ENCODE assay signal across 18 cellular contexts in genomic region chr2:143426296-143426695, GRCh38.
DNase-seq lines count a peak whose midpoint lies in the region; ATAC-seq and TF ChIP-seq lines count a peak whose summit lies in the region.
"Had no signal": no experiment of that assay in that cellular context is flagged by ENCODE, and none has a peak within 500 bp of the region (broad histone marks: within the 10 kb centered on the region; RNA-seq: fewer than 3 reads in every experiment).

No MANE protein-coding gene starts in this region.

- no peaks in the 10 kb centered on the region for H3K79me2 ChIP-seq in PC-3 (ENCODE audit: low read length)

- intact Hi-C loops in PC-3 (cut with micrococcal nuclease): no loop called here

- ATAC-seq in PC-3: peak; percentile 90
- ATAC-seq: activated CD8-positive, alpha-beta T cell treated with anti-CD3 and anti-CD28 coated beads for 36 hours; CD8-positive, alpha-beta T cell; esophagus mucosa; mucosa of descending colon; Right ventricle myocardium inferior had no signal

- H3K27ac Mint-ChIP-seq in osteocyte (ENCODE audit: unreplicated experiment): no peak overlapping the region
- H3K27ac Mint-ChIP-seq: activated CD8-positive, alpha-beta T cell treated with anti-CD3 and anti-CD28 coated beads for 36 hours had no signal

- CTCF ChIA-PET in BJ (lab: Yijun Ruan, JAX): no interaction called here
- CTCF ChIA-PET in PC-3 (lab: Charles Lee): no interaction called here

- H3K4me3 Mint-ChIP-seq in osteocyte (ENCODE audit: unreplicated experiment): no peak overlapping the region
- H3K4me3 Mint-ChIP-seq: activated CD8-positive, alpha-beta T cell treated with anti-CD3 and anti-CD28 coated beads for 36 hours; CD8-positive, alpha-beta T cell had no signal

- no peaks in the 10 kb centered on the region for H3K9me3 ChIP-seq in PC-3 (ENCODE audit: low read length)
- H3K9me3 ChIP-seq: mucosa of descending colon, stomach had no signal

- DNase-seq in BJ (ENCODE audit: low read depth): peak; percentile 25
- DNase-seq in PC-3: peak; percentile 76
- peak; percentile 42 to 97 for DNase-seq in cardiac fibroblast (ENCODE audit: low read depth in 2 of 2)
- DNase-seq in myocyte (ENCODE audit: low read depth): peak; percentile 56
- DNase-seq in erythroblast (lab: John Stamatoyannopoulos, UW): no peak
- no peak for DNase-seq in ureter (ENCODE audit: low spot score)
- no peak for DNase-seq in NCI-H1105 treated with DMSO at 0.1 percent for 48 hours (lab: John Stamatoyannopoulos, UW)
- no peak for DNase-seq in osteocyte (ENCODE audit: extremely low spot score, unreplicated experiment)
- DNase-seq: activated CD8-positive, alpha-beta T cell treated with anti-CD3 and anti-CD28 coated beads for 36 hours; activated gamma-delta T cell; CD8-positive, alpha-beta T cell; KG1; mucosa of descending colon; NCI-H1930; NCI-H748 treated with DMSO at 0.1 percent for 48 hours; stomach had no signal

- no peaks in the 10 kb centered on the region for H3K36me3 Mint-ChIP-seq in osteocyte (ENCODE audit: unreplicated experiment)

- BruUV-seq in PC-3 (replicated peaks; lab: Mats Ljungman, UMichigan): no TSS peak

- H3K9ac ChIP-seq in PC-3 (ENCODE audit: low read length): no peak overlapping the region

- TF ChIP-seq POLR2A in erythroblast (IDR thresholded peaks at IDR 0.05; ENCODE audit: low read length): no peak

- H3K36me3 ChIP-seq in BJ (ENCODE audit: control insufficient read depth, insufficient read depth, low read length) (no peaks in the 10 kb centered on the region), PC-3 (ENCODE audit: low read depth, low read length) (no peaks in the 10 kb centered on the region)
- H3K36me3 ChIP-seq: stomach had no signal

- H3K27me3 ChIP-seq in BJ (ENCODE audit: control insufficient read depth, insufficient read depth, low read length) (no peaks in the 10 kb centered on the region), PC-3 (ENCODE audit: low read length) (no peaks in the 10 kb centered on the region)
- H3K27me3 ChIP-seq: stomach had no signal

- H3K4me2 ChIP-seq in PC-3 (ENCODE audit: low read length): peak overlapping the region; percentile 26; the same call in 1 of the 2 replicates

- peaks cover 12% of the 10 kb centered on the region for H3K4me1 Mint-ChIP-seq in osteocyte (ENCODE audit: unreplicated experiment)

- H3F3A ChIP-seq in PC-3 (ENCODE audit: low read length, unreplicated experiment): no peaks in the 10 kb centered on the region

- 0 out of 2 replicates have a peak overlapping the region, but pooled peaks have one; percentile 19 for H2AFZ ChIP-seq in PC-3 (ENCODE audit: low read length)

- peaks cover 34% of the 10 kb centered on the region for H3K4me1 ChIP-seq in PC-3 (ENCODE audit: insufficient read depth, low read length)

- no peaks in the 10 kb centered on the region for H3K27me3 Mint-ChIP-seq in osteocyte (ENCODE audit: unreplicated experiment)
- H3K27me3 Mint-ChIP-seq: activated CD8-positive, alpha-beta T cell treated with anti-CD3 and anti-CD28 coated beads for 36 hours had no signal

- no peaks in the 10 kb centered on the region for H3K9me3 Mint-ChIP-seq in osteocyte (ENCODE audit: unreplicated experiment)
- H3K9me3 Mint-ChIP-seq: activated CD8-positive, alpha-beta T cell treated with anti-CD3 and anti-CD28 coated beads for 36 hours; CD8-positive, alpha-beta T cell had no signal

- H4K20me1 ChIP-seq in PC-3 (ENCODE audit: low read length): no peaks in the 10 kb centered on the region

- H3K4me3 ChIP-seq in BJ (ENCODE audit: low read depth, low read length) (no peak overlapping the region), PC-3 (ENCODE audit: low read length) (no peak overlapping the region), cardiac fibroblast (replicated peaks in 1 of 2; ENCODE audit: low read depth in 2 of 2, low read length in 2 of 2) (no peak overlapping the region)
- H3K4me3 ChIP-seq: mucosa of descending colon, stomach had no signal

- no peaks in the 10 kb centered on the region for H3K9me2 ChIP-seq in PC-3 (replicated peaks; ENCODE audit: low read length)

- TF ChIP-seq CTCF in BJ (IDR thresholded peaks at IDR 0.05; ENCODE audit: insufficient read depth, low read depth, low read length) (no peak), PC-3 (conservative IDR thresholded peaks at IDR 0.05; ENCODE audit: low read depth, low read length) (no peak), cardiac fibroblast (IDR thresholded peaks at IDR 0.05; ENCODE audit: low read depth, low read length) (no peak), osteocyte (IDR thresholded peaks at IDR 0.05) (no peak)

- no peak overlapping the region for H3K27ac ChIP-seq in PC-3 (ENCODE audit: low read length)
- H3K27ac ChIP-seq: stomach had no signal

- POLR2A ChIA-PET in BJ (lab: Charles Lee): no interaction called here
- POLR2A ChIA-PET in PC-3 (lab: Charles Lee; ENCODE audit: unreplicated experiment): no interaction called here

Comparison
In these comparisons a context has a peak if more than half of its experiments do, and no peak if none do; other contexts are left out.
1. DNase-seq: peak in BJ (single experiment), PC-3 (single experiment), cardiac fibroblast (2 of 2) and myocyte (single experiment); none in erythroblast (0 of 2), ureter (single experiment), NCI-H1105 treated with DMSO at 0.1 percent for 48 hours (single experiment) and osteocyte (single experiment).